24 cellular contexts compared by ENCODE assay signal in the genomic region with DNA sequence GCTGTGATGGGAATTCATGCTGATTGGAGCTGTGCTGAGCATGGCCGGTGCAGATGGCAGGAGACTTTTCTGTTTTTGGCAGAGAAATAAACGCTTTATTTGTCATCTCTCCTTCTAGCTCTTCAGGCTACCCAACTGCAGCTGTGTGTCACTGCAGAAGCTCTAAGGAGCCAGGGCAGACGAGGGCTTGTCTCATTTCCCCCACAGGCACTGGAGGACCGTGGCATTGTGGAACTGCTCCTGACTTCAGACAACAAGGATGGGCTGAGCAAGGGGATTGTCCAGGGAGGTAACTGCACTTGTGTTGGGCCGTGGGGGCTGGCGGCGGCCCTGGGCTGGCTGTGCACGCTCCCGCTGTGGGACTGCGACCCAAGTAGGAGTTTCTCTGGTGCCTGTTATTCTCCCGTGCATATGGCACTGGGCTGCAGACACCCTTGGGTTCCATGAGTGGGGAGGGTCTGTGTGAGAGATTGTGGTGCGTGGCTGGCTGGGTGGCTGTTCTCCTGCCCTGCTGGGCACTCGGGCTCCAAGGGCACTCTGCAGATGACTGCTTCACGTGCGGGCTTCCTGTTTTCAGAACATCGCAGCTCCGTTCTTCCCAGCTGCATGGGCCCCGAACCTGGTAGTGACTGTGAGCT. TPM values are rescaled to one million over a fixed set of nuclear protein-coding genes. Genes with fewer than 3 reads are reported as not detected.
DNase-seq lines count a peak whose midpoint lies in the region; ATAC-seq and TF ChIP-seq lines count a peak whose summit lies in the region.
"Had no signal": no experiment of that assay in that cellular context is flagged by ENCODE, and none has a peak within 500 bp of the region (broad histone marks: within the 10 kb centered on the region; RNA-seq: fewer than 3 reads in every experiment).

No MANE protein-coding gene starts in this region.

- no peaks in the 10 kb centered on the region for H3K4me1 ChIP-seq in endodermal cell (ENCODE audit: control insufficient read depth, insufficient read depth, low read length)
- H3K4me1 ChIP-seq: SJSA1 had no signal

- ATAC-seq in Right ventricle myocardium superior (ENCODE audit: poor library complexity) (no peak), HG02884 (IDR thresholded peaks at IDR 0.05; ENCODE audit: unreplicated experiment) (no peak), HG03175 (IDR thresholded peaks at IDR 0.05; ENCODE audit: unreplicated experiment) (no peak)

- H3K9me3 ChIP-seq in endodermal cell (ENCODE audit: control insufficient read depth, low read length), result no peaks in the 10 kb centered on the region
- H3K9me3 ChIP-seq: SJSA1 had no signal

- TF ChIP-seq CTCF in endodermal cell (conservative IDR thresholded peaks at IDR 0.05), result no peak

- intact Hi-C loops in cardiac septum (cut with DNase I), result no loop called here
- intact Hi-C loops in Right ventricle myocardium superior (cut with DNase I), result no loop called here
- intact Hi-C loops in posterior vena cava (cut with DNase I), result no loop called here

- H3K36me3 ChIP-seq in endodermal cell (ENCODE audit: control insufficient read depth, insufficient read depth, low read length), result no peaks in the 10 kb centered on the region
- H3K36me3 ChIP-seq: BLaER1, SJSA1 had no signal

- peaks cover 1% of the 10 kb centered on the region for H3K4me1 Mint-ChIP-seq in endodermal cell
- H3K4me1 Mint-ChIP-seq in immature natural killer cell, result peaks cover 14 to 24% of the 10 kb centered on the region in 2 donors

- H3K27me3 Mint-ChIP-seq in endodermal cell (ENCODE audit: insufficient read depth) (peaks cover 6% of the 10 kb centered on the region), immature natural killer cell (ENCODE audit: low read depth in 3 of 3) (peaks cover 1 to 9% (median 3%) of the 10 kb centered on the region in 3 donors)

- no peak overlapping the region for H3K27ac ChIP-seq in endodermal cell (ENCODE audit: low read depth, low read length)
- H3K27ac ChIP-seq: BLaER1, GM23248, HL-60, SJSA1 had no signal

- WGBS in endodermal cell (ENCODE audit: insufficient coverage in 1 of 2, insufficient read length in 1 of 2), 2 experiments, result 88 to 91% methylated on average over 6 to 18 of the region's 18 CpGs

- H3K27ac Mint-ChIP-seq in endodermal cell (no peak overlapping the region), immature natural killer cell (no peak overlapping the region)
- H3K27ac Mint-ChIP-seq: CD4-positive, alpha-beta T cell had no signal

- DNase-seq in cardiac septum (ENCODE audit: low spot score) (peak; percentile 72), Right ventricle myocardium superior (no peak), endodermal cell (peak; percentile 32), posterior vena cava (ENCODE audit: low spot score) (peak; percentile 72), immature natural killer cell (no peak)
- DNase-seq: DMS53, GM23248, HCEC 1CT, MV-4-11, NCI-H1105, NCI-H1436 treated with DMSO at 0.1 percent for 48 hours, NCI-H1930, NCI-H2107, NCI-H446, NCI-H524 treated with DMSO at 0.1 percent for 48 hours, NCI-H774 had no signal

- H3K36me3 Mint-ChIP-seq in endodermal cell (ENCODE audit: low read depth) (no peaks in the 10 kb centered on the region), immature natural killer cell (peaks cover 0 to 6% (median 0%) of the 10 kb centered on the region in 3 donors)

- H3K4me3 Mint-ChIP-seq in endodermal cell (no peak overlapping the region), immature natural killer cell (no peak overlapping the region)
- H3K4me3 Mint-ChIP-seq: CD4-positive, alpha-beta T cell had no signal

- H3K27me3 ChIP-seq in endodermal cell (ENCODE audit: control insufficient read depth, insufficient read depth, low read length, poor library complexity, severe bottlenecking), result no peaks in the 10 kb centered on the region
- H3K27me3 ChIP-seq: BLaER1, SJSA1 had no signal

- H3K9ac ChIP-seq in endodermal cell (ENCODE audit: extremely low read depth, low read length, poor library complexity, severe bottlenecking), result no peak overlapping the region
- H3K9ac ChIP-seq: BLaER1, GM23248 had no signal

- no peaks in the 10 kb centered on the region for H3K9me3 Mint-ChIP-seq in endodermal cell
- peaks cover 0 to 1% (median 0%) of the 10 kb centered on the region in 6 donors for H3K9me3 Mint-ChIP-seq in immature natural killer cell
- H3K9me3 Mint-ChIP-seq: CD4-positive, alpha-beta T cell had no signal

- no peak overlapping the region for H3K4me3 ChIP-seq in endodermal cell (ENCODE audit: low read length)
- H3K4me3 ChIP-seq: BLaER1, GM23248, SJSA1 had no signal

RNA-seq across cellular contexts. Expression of a gene that starts 27.2 kb away (rescaled TPM):
- total RNA-seq in cardiac septum, result 0.57 TPM
- total RNA-seq in Right ventricle myocardium superior, result 0.30 TPM
- total RNA-seq in endodermal cell, result 10 to 100 TPM in 1 of 2 donors, 1 to 10 TPM in 1; 9.9 to 12.5 TPM
- 9.2 TPM for polyA plus RNA-seq in endodermal cell (2013, experiment 1 of 2)
- polyA plus RNA-seq in endodermal cell (2013, experiment 2 of 2), result 7.7 TPM
- 1 to 10 TPM; 2.8 to 4.0 TPM for total RNA-seq in posterior vena cava
- 1 to 10 TPM in 2 of 3 donors, not detected in 1; 1.4 to 1.7 TPM for polyA plus RNA-seq in immature natural killer cell
- total RNA-seq: GM23248, M059J, SJSA1 had no signal

RNA-seq across cellular contexts. Expression of a gene that starts 53.1 kb away (rescaled TPM):
- total RNA-seq in cardiac septum, result 0.27 TPM
- total RNA-seq in Right ventricle myocardium superior, result 0.11 TPM
- total RNA-seq in endodermal cell, result 10 to 100 TPM; 20.6 to 29.5 TPM
- polyA plus RNA-seq in endodermal cell (2013, experiment 1 of 2), result 28.8 TPM
- polyA plus RNA-seq in endodermal cell (2013, experiment 2 of 2), result 26.2 TPM
- under 1 TPM in 1 of 2 donors, not detected in 1; 0.28 TPM for total RNA-seq in posterior vena cava
- 1 to 10 TPM in 1 of 3 donors, under 1 TPM in 2; 0.09 to 1.8 (median 0.24) TPM for polyA plus RNA-seq in immature natural killer cell
- total RNA-seq: G401, GM23248, M059J, SJSA1 had no signal
- polyA plus RNA-seq: GM23248 had no signal

Comparison
In these comparisons a context has a peak if more than half of its experiments do, and no peak if none do; other contexts are left out.
1. DNase-seq: peak in cardiac septum (single experiment), endodermal cell (single experiment) and posterior vena cava (single experiment); none in Right ventricle myocardium superior (single experiment) and immature natural killer cell (0 of 3).
2. RNA of a gene that starts 53.1 kb away (total RNA-seq): 20.6 to 29.5 TPM in endodermal cell; 0.28 TPM in posterior vena cava, 0.27 TPM in cardiac septum (single experiment) and 0.11 TPM in Right ventricle myocardium superior (single experiment); every median in the first group is over 10 times any median in the second.